8 cellular contexts compared by ENCODE assay signal in the genomic region with DNA sequence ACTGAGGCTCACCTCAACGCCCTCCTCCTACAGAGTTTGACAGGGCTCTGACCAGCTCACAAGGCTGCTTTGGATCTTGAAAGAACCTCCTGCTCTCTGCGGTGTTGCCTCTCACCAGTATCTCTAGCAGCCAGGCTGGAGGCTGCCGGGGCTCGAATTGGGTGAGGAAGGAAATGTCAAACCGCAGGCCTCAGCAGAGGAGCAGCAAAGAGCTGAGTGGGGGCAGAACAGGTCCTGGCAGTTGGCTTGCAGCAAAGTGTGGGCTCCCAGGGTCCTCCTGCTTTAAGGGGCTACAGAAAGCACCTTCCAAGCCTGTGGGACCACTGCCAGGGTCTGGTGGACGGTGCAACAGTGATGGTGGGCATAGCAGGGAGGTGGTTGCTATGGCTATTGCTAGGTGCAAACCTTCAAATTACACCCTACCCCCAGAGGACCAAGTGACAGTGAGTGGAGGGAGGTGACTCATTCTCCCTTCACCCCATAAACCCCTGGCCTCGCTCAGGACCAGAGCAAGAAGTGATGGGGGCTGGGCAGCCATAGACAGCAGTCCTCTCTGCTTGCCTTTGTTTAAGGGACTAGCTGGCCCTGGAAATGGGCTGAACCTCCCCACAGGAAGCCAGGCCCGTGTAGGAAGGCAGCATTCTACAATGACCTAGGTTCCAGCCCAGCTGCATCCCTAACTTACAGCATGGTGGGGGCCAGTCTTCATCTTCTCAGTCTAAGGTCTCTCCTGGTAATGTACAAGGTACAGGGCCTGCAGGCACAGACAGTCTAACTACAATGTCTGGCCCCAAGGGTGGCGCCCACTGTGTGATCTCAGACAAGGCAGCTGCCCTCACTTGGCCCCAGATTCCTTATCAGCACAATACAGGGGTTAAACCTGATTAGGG. TPM values are rescaled to one million over a fixed set of nuclear protein-coding genes. Genes with fewer than 3 reads are reported as not detected.
DNase-seq lines count a peak whose midpoint lies in the region; ATAC-seq, FAIRE-seq and TF ChIP-seq lines count a peak whose summit lies in the region.

No MANE protein-coding gene starts in this region.

- no peak for FAIRE-seq in small intestine (lab: Jason Lieb, UNC)

- H3K27ac ChIP-seq in adrenal gland: peak overlapping the region in 3 of 5 donors; percentile 3 to 78 (median 26)
- H3K27ac ChIP-seq in small intestine (ENCODE audit: low read depth in 1 of 2, low read length in 1 of 2): peak overlapping the region in 1 of 2 donors; percentile 56

- ATAC-seq in HG03139 (IDR thresholded peaks at IDR 0.05; ENCODE audit: unreplicated experiment): peak; percentile 89

- DNase-seq in GM19240 (ENCODE audit: insufficient read length, low spot score) (peak; percentile 61), T-helper 9 cell (peak; percentile 73), adrenal gland (peak in 4 of 7 donors; percentile 29 to 42 (median 38)), small intestine (peak; percentile 72), NCI-H2171 (lab: John Stamatoyannopoulos, UW) (no peak), AG08395 (ENCODE audit: low spot score) (no peak), HPDE6-E6E7 (ENCODE audit: extremely low spot score) (no peak)

- WGBS in adrenal gland, 4 donors: 53 to 64% (median 60%) methylated on average over 7 to 9 of the region's 9 CpGs
- 36 to 42% (median 41%) methylated on average over 9 of the region's 9 CpGs for WGBS in small intestine, 3 donors

- no peaks in the 10 kb centered on the region for H3K27me3 ChIP-seq in adrenal gland
- H3K27me3 ChIP-seq in small intestine (ENCODE audit: control insufficient read depth in 2 of 2, insufficient read depth in 2 of 2, low read length in 2 of 2): no peaks in the 10 kb centered on the region

- H3K9me3 ChIP-seq in adrenal gland (replicated peaks in 1 of 3) (no peaks in the 10 kb centered on the region), small intestine (ENCODE audit: control insufficient read depth, low read depth) (no peaks in the 10 kb centered on the region)

- H3K4me1 ChIP-seq in adrenal gland (replicated peaks in 1 of 2) (peaks cover 4 to 19% of the 10 kb centered on the region in 2 donors), small intestine (ENCODE audit: control insufficient read depth in 2 of 2, insufficient read depth in 1 of 2, low read depth in 1 of 2, low read length in 1 of 2) (no peaks in the 10 kb centered on the region)

- no peak for TF ChIP-seq CTCF in adrenal gland (IDR thresholded peaks at IDR 0.05)

- H3K4me3 ChIP-seq in adrenal gland (no peak overlapping the region), small intestine (ENCODE audit: low read depth in 1 of 2, low read length in 2 of 2) (no peak overlapping the region)

- H3K36me3 ChIP-seq in adrenal gland (replicated peaks in 1 of 2): no peaks in the 10 kb centered on the region
- peaks cover 0 to 4% of the 10 kb centered on the region in 2 donors for H3K36me3 ChIP-seq in small intestine (ENCODE audit: control insufficient read depth in 2 of 2, insufficient read depth in 2 of 2, low read length in 2 of 2)

- intact Hi-C loops in adrenal gland (cut with DNase I): loop anchor here in 1 of 2 donors (10.0 kb wide), 1 partner anchor 136 kb away; no protein-coding TSS in a partner anchor

- no peak for TF ChIP-seq POLR2A in adrenal gland (IDR thresholded peaks at IDR 0.05)

RNA-seq across cellular contexts. Expression of gene LCP2, which starts 18.7 kb away (rescaled TPM):
- 10 to 100 TPM in 7 of 8 donors, 1 to 10 TPM in 1; 5.2 to 53.7 (median 23.0) TPM for total RNA-seq in adrenal gland
- 10 to 100 TPM in 2 of 3 donors, 1 to 10 TPM in 1; 9.3 to 17.1 (median 13.9) TPM for polyA plus RNA-seq in adrenal gland
- 1 to 10 TPM; 2.9 to 9.2 (median 6.4) TPM for polyA plus RNA-seq in small intestine

RNA-seq across cellular contexts. Expression of gene C5orf58, which starts 46.1 kb away (rescaled TPM):
- under 1 TPM in 1 of 8 donors, not detected in 7; 0.39 TPM for total RNA-seq in adrenal gland
- polyA plus RNA-seq in adrenal gland: under 1 TPM in 1 of 3 donors, not detected in 2; 0.80 TPM
- polyA plus RNA-seq in small intestine: not detected

Comparison
In these comparisons a context has a peak if more than half of its experiments do, and no peak if none do; other contexts are left out.
1. DNase-seq: peak in GM19240 (single experiment), T-helper 9 cell (single experiment), adrenal gland (4 of 7) and small intestine (single experiment); none in NCI-H2171 (single experiment), AG08395 (single experiment) and HPDE6-E6E7 (single experiment).